ENCODE assay signal across 23 cellular contexts in genomic region chr20:57459897-57460663, GRCh38.
DNase-seq lines count a peak whose midpoint lies in the region; ATAC-seq, FAIRE-seq and TF ChIP-seq lines count a peak whose summit lies in the region.
"Had no signal": no experiment of that assay in that cellular context is flagged by ENCODE, and none has a peak within 500 bp of the region (broad histone marks: within the 10 kb centered on the region; RNA-seq: fewer than 3 reads in every experiment).

No MANE protein-coding gene starts in this region.

- TF ChIP-seq RAD21 in H1 (IDR thresholded peaks at IDR 0.05 in 1 of 2, conservative IDR thresholded peaks at IDR 0.05 in 1 of 2; ENCODE audit: low read depth in 2 of 2, low read length in 2 of 2) = no peak

- H3K56ac ChIP-seq in H1 (replicated peaks; ENCODE audit: insufficient read length, low read depth, low read length) = no peak overlapping the region

- WGBS in H1 (ENCODE audit: extremely low coverage in 1 of 2, insufficient coverage in 1 of 2, insufficient read length in 1 of 2, insufficient replicate concordance in 2 of 2, low coverage in 1 of 2, low lambda C conversion rate in 2 of 2, missing lambda C conversion rate in 1 of 2), 2 experiments = 91% methylated on average over 19 of the region's 19 CpGs; no CpG with 5 or more reads in 1 of the 2 experiments
- no CpG with 5 or more reads among the region's 19 CpGs for WGBS in neuronal stem cell (ENCODE audit: extremely low coverage in 2 of 2, insufficient read length in 2 of 2, insufficient replicate concordance in 1 of 2), 2 donors
- WGBS in prostate gland = 88% methylated on average over 19 of the region's 19 CpGs

- TF ChIP-seq POLR2A in H1 (IDR thresholded peaks at IDR 0.05; ENCODE audit: control extremely low read depth in 1 of 2, low read depth in 2 of 2, low read length in 2 of 2) (no peak), prostate gland (IDR thresholded peaks at IDR 0.05) (no peak)

- H4K91ac ChIP-seq in H1 (replicated peaks; ENCODE audit: insufficient read length, low read length) (no peak overlapping the region), neuronal stem cell (ENCODE audit: low read depth, low read length, poor library complexity) (no peak overlapping the region)

- H3K14ac ChIP-seq in H1 (ENCODE audit: insufficient read length) = no peak overlapping the region
- no peak overlapping the region for H3K14ac ChIP-seq in neuronal stem cell (ENCODE audit: low read length)

- no peak overlapping the region for H2BK120ac ChIP-seq in H1 (replicated peaks; ENCODE audit: low read depth, low read length)
- no peak overlapping the region for H2BK120ac ChIP-seq in neuronal stem cell (ENCODE audit: low read depth, low read length)

- no peaks in the 10 kb centered on the region; a peak in 1 of 4 replicates for H3K9me3 ChIP-seq in H1 (ENCODE audit: insufficient read depth in 2 of 2, low read depth in 1 of 2, low read length in 1 of 2)
- H3K9me3 ChIP-seq in neuronal stem cell (replicated peaks in 1 of 2; ENCODE audit: control insufficient read depth in 2 of 2, insufficient read depth in 1 of 2, low read depth in 1 of 2, low read length in 2 of 2) = peaks cover 0 to 5% of the 10 kb centered on the region in 2 donors
- H3K9me3 ChIP-seq in prostate gland = no peaks in the 10 kb centered on the region

- intact Hi-C loops in Right ventricle myocardium inferior (cut with DNase I) = no loop called here
- intact Hi-C loops in Right ventricle myocardium superior (cut with DNase I) = loop anchor here (5.0 kb wide), 1 partner anchor 63 kb away; no protein-coding TSS in a partner anchor
- intact Hi-C loops in prostate gland (cut with DNase I) = no loop called here

- H3K23ac ChIP-seq in H1 (ENCODE audit: insufficient read length) = no peak overlapping the region
- H3K23ac ChIP-seq in neuronal stem cell (ENCODE audit: low read depth, low read length, poor library complexity) = no peak overlapping the region

- POLR2A ChIA-PET in H1 (lab: Charles Lee; ENCODE audit: partially characterized antibody) = interaction anchor here (1.0 kb wide), 1 partner anchor 9 kb away, joined by 4 read pairs; no protein-coding TSS in a partner anchor

- H3K4me3 ChIP-seq in H1 (ENCODE audit: extremely low read depth in 1 of 4, insufficient read depth in 2 of 4, low read depth in 3 of 4, low read length in 4 of 4) (no peak overlapping the region), neuronal stem cell (ENCODE audit: low read length in 2 of 2) (no peak overlapping the region), prostate gland (no peak overlapping the region)

- no peaks in the 10 kb centered on the region for H4K20me1 ChIP-seq in H1 (replicated peaks in 1 of 2; ENCODE audit: control insufficient read depth in 1 of 2, insufficient read depth in 2 of 2, low read length in 2 of 2)

- CTCF ChIA-PET in H1 (lab: Charles Lee; ENCODE audit: partially characterized antibody) = interaction anchor here (1.2 to 1.7 kb wide), 3 partner anchors 13 to 35 kb away, joined by 3 to 6 read pairs (median 4); no protein-coding TSS in a partner anchor

- H3K18ac ChIP-seq in H1 (ENCODE audit: extremely low read depth, low read length) = no peak overlapping the region
- H3K18ac ChIP-seq in neuronal stem cell (ENCODE audit: low read length) = peak overlapping the region; percentile 25

- TF ChIP-seq EP300 in H1 (IDR thresholded peaks at IDR 0.05; ENCODE audit: borderline replicate concordance in 1 of 2, low read depth in 2 of 2, low read length in 2 of 2) = no peak

- DNase-seq in Right ventricle myocardium inferior (ENCODE audit: missing footprints) = peak; percentile 69
- no peak for DNase-seq in Right ventricle myocardium superior
- peak; percentile 52 for DNase-seq in ELF-1 (ENCODE audit: low read depth, low spot score)
- DNase-seq in H1 (ENCODE audit: low read depth in 1 of 2, low spot score in 2 of 2) = no peak
- no peak for DNase-seq in neuronal stem cell (ENCODE audit: low spot score)
- no peak for DNase-seq in effector CD8-positive, alpha-beta T cell (lab: John Stamatoyannopoulos, UW)
- no peak for DNase-seq in prostate gland (ENCODE audit: low spot score)
- DNase-seq: Calu3; CD4-positive, alpha-beta memory T cell; DMS53; EL; GOT3; KG1; NCI-H187; NCI-H2107; NCI-H510A; NCI-H748 treated with DMSO at 0.1 percent for 48 hours; NK-92 treated with Interleukin-12 subunit alpha and Interleukin-12 subunit beta, amount 100 ng/mL, for 24 hours; SIG-M5 had no signal

- H3K4me1 ChIP-seq in H1 (replicated peaks in 1 of 4; ENCODE audit: control insufficient read depth in 3 of 4, insufficient read depth in 4 of 4, low read length in 3 of 4) (no peaks in the 10 kb centered on the region), neuronal stem cell (ENCODE audit: control insufficient read depth in 2 of 2, insufficient read depth in 1 of 2, low read depth in 1 of 2, low read length in 2 of 2) (peaks cover 4 to 5% of the 10 kb centered on the region in 2 donors), prostate gland (replicated peaks) (no peaks in the 10 kb centered on the region)

- no peaks in the 10 kb centered on the region for H3K79me2 ChIP-seq in H1 (ENCODE audit: control insufficient read depth in 1 of 2, insufficient read depth in 2 of 2, low read length in 2 of 2)

- H3K9ac ChIP-seq in H1 (replicated peaks in 1 of 4; ENCODE audit: extremely low read depth in 1 of 4, low read depth in 3 of 4, low read length in 3 of 4) (no peak overlapping the region), neuronal stem cell (ENCODE audit: low read depth, low read length, poor library complexity) (no peak overlapping the region)

- no peak overlapping the region for H3K4ac ChIP-seq in H1 (replicated peaks; ENCODE audit: insufficient read length, low read depth, low read length)
- H3K4ac ChIP-seq in neuronal stem cell (ENCODE audit: low read length) = no peak overlapping the region

- TF ChIP-seq CTCF in H1 (IDR thresholded peaks at IDR 0.05; ENCODE audit: control extremely low read depth in 1 of 3, insufficient read depth in 1 of 3, low read depth in 1 of 3, low read length in 3 of 3) (no peak), prostate gland (IDR thresholded peaks at IDR 0.05) (no peak)

- H2BK20ac ChIP-seq in H1 (ENCODE audit: low read length) = 0 out of 2 replicates have a peak overlapping the region, but pooled peaks have one; percentile 9

- H4K5ac ChIP-seq in H1 (ENCODE audit: insufficient read length, low read depth, low read length) = no peak overlapping the region

- H2BK15ac ChIP-seq in H1 (ENCODE audit: low read length) (no peak overlapping the region), neuronal stem cell (ENCODE audit: low read length) (peak overlapping the region; percentile 40)

- no peak for FAIRE-seq in H1 (lab: Jason Lieb, UNC)
- FAIRE-seq: A204.1, GM12892, GM18507 had no signal

- H3K79me1 ChIP-seq in H1 (ENCODE audit: low read depth, low read length) (no peaks in the 10 kb centered on the region), neuronal stem cell (ENCODE audit: low read depth, low read length) (no peaks in the 10 kb centered on the region)

- H3K27me3 ChIP-seq in H1 (replicated peaks in 1 of 4; ENCODE audit: control insufficient read depth in 3 of 4, extremely low read depth in 1 of 4, insufficient read depth in 3 of 4, low read length in 3 of 4) (no peaks in the 10 kb centered on the region), neuronal stem cell (ENCODE audit: control insufficient read depth in 3 of 3, insufficient read depth in 3 of 3, low read depth in 1 of 3, low read length in 3 of 3) (no peaks in the 10 kb centered on the region), prostate gland (replicated peaks; ENCODE audit: insufficient read depth) (no peaks in the 10 kb centered on the region)

- no peaks in the 10 kb centered on the region for H3K23me2 ChIP-seq in H1 (ENCODE audit: low read depth, low read length)

- H4K8ac ChIP-seq in H1 (ENCODE audit: extremely low read depth, insufficient read depth, low read length) (peak overlapping the region; percentile 77; the same call in 1 of the 2 replicates), neuronal stem cell (ENCODE audit: low read depth, low read length) (no peak overlapping the region)

- H3K4me2 ChIP-seq in H1 (ENCODE audit: insufficient read depth in 1 of 2, low read depth in 2 of 2, low read length in 2 of 2) = no peak overlapping the region
- H3K4me2 ChIP-seq in neuronal stem cell (ENCODE audit: insufficient read depth, low read length, poor library complexity, severe bottlenecking) = no peak overlapping the region

- H2BK12ac ChIP-seq in H1 (ENCODE audit: low read depth, low read length) (peak overlapping the region; percentile 17; the same call in 1 of the 2 replicates), neuronal stem cell (ENCODE audit: low read length) (peak overlapping the region; percentile 7)

- no peaks in the 10 kb centered on the region for H3K36me3 ChIP-seq in H1 (ENCODE audit: control insufficient read depth in 2 of 4, insufficient read depth in 4 of 4, low read length in 3 of 4)
- no peaks in the 10 kb centered on the region for H3K36me3 ChIP-seq in neuronal stem cell (replicated peaks in 1 of 2; ENCODE audit: control insufficient read depth in 2 of 2, insufficient read depth in 2 of 2, low read length in 2 of 2)
- no peaks in the 10 kb centered on the region for H3K36me3 ChIP-seq in prostate gland

- H3K27ac ChIP-seq in H1 (ENCODE audit: low read depth, low read length) = no peak overlapping the region
- no peak overlapping the region for H3K27ac ChIP-seq in neuronal stem cell (replicated peaks; ENCODE audit: low read length)
- H3K27ac ChIP-seq in prostate gland = no peak overlapping the region

- ATAC-seq in Right ventricle myocardium inferior = no peak
- no peak for ATAC-seq in Right ventricle myocardium superior (ENCODE audit: poor library complexity)
- ATAC-seq in HG02610 (IDR thresholded peaks at IDR 0.05; ENCODE audit: unreplicated experiment) = no peak

- no peak overlapping the region for H2BK5ac ChIP-seq in H1 (ENCODE audit: low read depth, low read length)
- H2BK5ac ChIP-seq in neuronal stem cell (ENCODE audit: low read length) = no peak overlapping the region

- H2AK5ac ChIP-seq in H1 (ENCODE audit: low read depth, low read length) = no peak overlapping the region
- H2AK5ac ChIP-seq in neuronal stem cell (ENCODE audit: low read depth, low read length) = peak overlapping the region; percentile 62

- H2AFZ ChIP-seq in H1 (ENCODE audit: low read length) = no peak overlapping the region
- H2AFZ ChIP-seq in neuronal stem cell (ENCODE audit: low read length) = no peak overlapping the region

TF ChIP-seq in H1, 55 proteins besides CTCF, POLR2A, EP300 and RAD21 (continues in another document):
- TF ChIP-seq SUZ12 (IDR thresholded peaks at IDR 0.05; ENCODE audit: low read length) = no peak
- TF ChIP-seq HDAC2 (IDR thresholded peaks at IDR 0.05; ENCODE audit: borderline replicate concordance in 1 of 2, low read depth in 2 of 2, low read length in 2 of 2) = no peak
- TF ChIP-seq POLR2AphosphoS5 (IDR thresholded peaks at IDR 0.05; ENCODE audit: low read depth, low read length) = no peak
- TF ChIP-seq RBBP5 (IDR thresholded peaks at IDR 0.05; ENCODE audit: borderline replicate concordance, low read depth, low read length) = no peak
- no peak for TF ChIP-seq YY1 (IDR thresholded peaks at IDR 0.05; ENCODE audit: low read depth, low read length)
- no peak for TF ChIP-seq BRCA1 (IDR thresholded peaks at IDR 0.05; ENCODE audit: low read depth, low read length)
- TF ChIP-seq ZNF274 (IDR thresholded peaks at IDR 0.05; ENCODE audit: borderline replicate concordance, extremely low read depth, low read length) = no peak
- no peak for TF ChIP-seq TAF7 (optimal IDR thresholded peaks at IDR 0.05; ENCODE audit: borderline replicate concordance, low read depth, low read length)

Comparison
In these comparisons a context has a peak if more than half of its experiments do, and no peak if none do; other contexts are left out.
1. DNase-seq: peak in Right ventricle myocardium inferior (single experiment) and ELF-1 (single experiment); none in Right ventricle myocardium superior (single experiment), H1 (0 of 2), neuronal stem cell (single experiment), effector CD8-positive, alpha-beta T cell (single experiment) and prostate gland (single experiment).